Comparison of ENCODE assay signal across 8 cellular contexts in the genomic region with DNA sequence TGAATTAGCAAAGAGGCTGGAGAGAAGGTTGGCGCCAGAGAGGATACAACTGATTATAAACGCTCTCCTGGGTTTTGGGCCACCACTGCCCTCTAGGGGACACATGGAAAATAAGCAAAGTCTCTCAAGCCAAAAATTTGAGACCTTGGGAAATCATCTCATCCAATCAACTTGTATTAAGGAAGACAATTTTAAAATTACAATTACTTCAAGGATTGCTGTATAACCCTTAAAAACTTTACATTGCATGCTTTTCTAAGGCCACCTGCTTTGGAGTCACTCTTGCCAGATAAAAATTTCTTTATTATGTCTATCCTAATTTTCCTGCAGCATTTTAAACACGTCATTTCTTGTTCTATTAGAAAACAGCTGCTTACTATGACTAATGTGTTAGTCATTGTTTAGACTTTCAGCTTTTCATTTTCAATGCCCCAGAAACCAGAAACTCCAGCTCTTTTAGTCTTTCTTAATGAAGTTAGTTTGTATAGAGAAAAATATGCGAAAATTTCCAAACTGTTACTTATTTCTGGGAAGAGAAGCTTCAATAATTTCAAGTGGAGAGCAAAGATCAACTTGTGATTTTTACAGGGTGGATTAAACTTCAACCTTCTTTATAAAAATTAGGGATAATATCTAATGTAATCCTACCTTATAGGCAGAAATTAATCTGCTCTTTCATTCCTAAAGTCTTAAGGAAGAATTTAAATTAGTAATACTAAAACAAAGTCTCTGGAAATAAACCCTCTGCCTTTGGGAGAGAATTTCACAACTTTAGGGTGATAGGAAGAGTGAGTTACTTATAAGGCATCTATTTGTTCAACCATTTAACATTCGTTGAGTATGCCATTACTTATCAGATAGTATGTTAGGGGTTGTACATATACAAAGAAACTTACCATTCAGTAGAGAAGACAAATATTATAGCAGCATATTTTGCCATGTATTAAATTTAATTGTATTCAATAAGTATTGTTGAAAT. TPM values are rescaled to one million over a fixed set of nuclear protein-coding genes. Genes with fewer than 3 reads are reported as not detected.
A peak's percentile ranks its signal among the peaks of the same experiment; 100 is the strongest.
DNase-seq lines count a peak whose midpoint lies in the region; ATAC-seq and TF ChIP-seq lines count a peak whose summit lies in the region.

No MANE protein-coding gene starts in this region.

- H3K4me1 ChIP-seq in MM.1S (ENCODE audit: low read length) (0 out of 2 replicates have a peak, but pooled peaks cover 14% of the 10 kb centered on the region), spleen (peaks cover 5 to 22% (median 14%) of the 10 kb centered on the region in 6 donors)

- H3K27ac ChIP-seq in MM.1S (ENCODE audit: low read length) (no peak overlapping the region), spleen (peak overlapping the region in 6 of 8 donors; percentile 21 to 49 (median 35))

- ATAC-seq in GM19372 (IDR thresholded peaks at IDR 0.05; ENCODE audit: low read depth, unreplicated experiment), result peak; percentile 68
- peak in 1 of 4 experiments; percentile 48 for ATAC-seq in T-cell (replicated peaks in 1 of 4)
- ATAC-seq in GM18520 (IDR thresholded peaks at IDR 0.05; ENCODE audit: unreplicated experiment), result no peak

- H3K4me3 Mint-ChIP-seq in T-cell, result no peak overlapping the region

- WGBS in spleen, 5 donors, result 37 to 45% (median 40%) methylated on average over 5 of the region's 5 CpGs

- POLR2A ChIA-PET in T-cell (lab: Charles Lee), result no interaction called here

- no peaks in the 10 kb centered on the region for H3F3A ChIP-seq in MM.1S (ENCODE audit: insufficient read depth, low read length)

- H3K4me3 ChIP-seq in MM.1S (ENCODE audit: low read length) (no peak overlapping the region), spleen (no peak overlapping the region)

- no peak overlapping the region for H3K4me2 ChIP-seq in MM.1S (ENCODE audit: low read depth, low read length)

- H3K9ac ChIP-seq in MM.1S (ENCODE audit: low read length), result no peak overlapping the region

- intact Hi-C loops in spleen (cut with DNase I; ENCODE audit: low total_unique reads), result loop anchor here (5.0 to 10.0 kb wide), 2 partner anchors 80 to 147 kb away; no protein-coding TSS in a partner anchor

- H3K36me3 ChIP-seq in MM.1S (replicated peaks; ENCODE audit: insufficient read depth, low read length) (no peaks in the 10 kb centered on the region), spleen (no peaks in the 10 kb centered on the region)

- no peaks in the 10 kb centered on the region for H3K27me3 ChIP-seq in MM.1S (replicated peaks; ENCODE audit: insufficient read depth, low read length)
- no peaks in the 10 kb centered on the region for H3K27me3 ChIP-seq in spleen (replicated peaks in 1 of 7)

- DNase-seq in COLO668 (lab: John Stamatoyannopoulos, UW; ENCODE audit: unreplicated experiment), result peak; percentile 43
- peak; percentile 66 for DNase-seq in MM.1S
- peak in 21 of 34 experiments; percentile 3 to 36 (median 25) for DNase-seq in T-cell
- peak; percentile 24 for DNase-seq in central memory CD4-positive, alpha-beta T cell
- peak; percentile 77 for DNase-seq in islet precursor cell
- peak; percentile 71 for DNase-seq in spleen

- CTCF ChIA-PET in T-cell (lab: Charles Lee), result interaction anchor here (0.6 to 1.2 kb wide), 4 partner anchors 13 to 1378 kb away, joined by 3 to 4 read pairs (median 3); no protein-coding TSS in a partner anchor

- peaks cover 0 to 3% (median 2%) of the 10 kb centered on the region in 3 donors for H3K4me1 Mint-ChIP-seq in T-cell

- H3K9me3 ChIP-seq in MM.1S (replicated peaks; ENCODE audit: insufficient read depth, low read length) (no peaks in the 10 kb centered on the region), spleen (no peaks in the 10 kb centered on the region)

- H3K9me2 ChIP-seq in MM.1S (replicated peaks; ENCODE audit: insufficient read depth, low read length), result no peaks in the 10 kb centered on the region

- H3K36me3 Mint-ChIP-seq in T-cell, result no peaks in the 10 kb centered on the region

- no peak for TF ChIP-seq POLR2A in spleen (IDR thresholded peaks at IDR 0.05)

- no peaks in the 10 kb centered on the region for H3K9me3 Mint-ChIP-seq in T-cell

- no peak overlapping the region for H2AFZ ChIP-seq in MM.1S (ENCODE audit: low read length)

- H3K27ac Mint-ChIP-seq in T-cell, result no peak overlapping the region

- no peaks in the 10 kb centered on the region for H3K79me2 ChIP-seq in MM.1S (ENCODE audit: low read length)

- H4K20me1 ChIP-seq in MM.1S (ENCODE audit: insufficient read depth, low read length), result no peaks in the 10 kb centered on the region

- TF ChIP-seq CTCF in MM.1S (IDR thresholded peaks at IDR 0.05; ENCODE audit: low read length) (peak; percentile 77), spleen (IDR thresholded peaks at IDR 0.05 in 8 of 11, conservative IDR thresholded peaks at IDR 0.05 in 3 of 11) (peak in 10 of 11 experiments; percentile 60 to 80 (median 73))

- peaks cover 4 to 19% of the 10 kb centered on the region in 2 donors for H3K27me3 Mint-ChIP-seq in T-cell

RNA-seq across cellular contexts. Expression of a gene that starts 20.6 kb away (rescaled TPM):
- total RNA-seq in T-cell, result under 1 TPM in 4 of 5 donors, not detected in 1; 0.09 to 0.75 (median 0.34) TPM
- total RNA-seq in spleen, result 10 to 100 TPM; 12.1 to 49.2 (median 24.8) TPM
- 10 to 100 TPM in 1 of 3 donors, 1 to 10 TPM in 2; 4.9 to 15.3 (median 4.9) TPM for polyA plus RNA-seq in spleen

Comparison
In these comparisons a context has a peak if more than half of its experiments do, and no peak if none do; other contexts are left out.
1. DNase-seq: peak in every context shown above with its lines; median percentile 77 in islet precursor cell; 71 in spleen; 66 in MM.1S; 43 in COLO668; 25 in T-cell; 24 in central memory CD4-positive, alpha-beta T cell.
2. RNA of a gene that starts 20.6 kb away (total RNA-seq): 12.1 to 49.2 TPM in spleen; 0.09 to 0.75 TPM in T-cell; every median in the first group is over 4 times any median in the second.